ENCODE assay signal across 27 cellular contexts in genomic region chr4:142218726-142219125, GRCh38.
"Had no signal": no experiment of that assay in that cellular context is flagged by ENCODE, and none has a peak within 500 bp of the region (broad histone marks: within the 10 kb centered on the region; RNA-seq: fewer than 3 reads in every experiment).

No MANE protein-coding gene starts in this region.

- H3K4me1 ChIP-seq: stomach, suprapubic skin, testis, thyroid gland, tibial artery, tibial nerve, upper lobe of left lung, upper lobe of right lung, uterus, vagina had no signal

- FAIRE-seq: urothelium cell line had no signal

- H3K9me3 ChIP-seq: stomach, suprapubic skin, testis, thoracic aorta, thyroid gland, tibial artery, tibial nerve, transverse colon, upper lobe of left lung, upper lobe of right lung, uterus, vagina had no signal

- H3K27ac ChIP-seq: stomach, suprapubic skin, testis, thoracic aorta, thyroid gland, tibial artery, tibial nerve, transverse colon, upper lobe of left lung, upper lobe of right lung, uterus, vagina had no signal

- H3K4me3 ChIP-seq: stomach, suprapubic skin, testis, thoracic aorta, thyroid gland, tibial artery, tibial nerve, transverse colon, upper lobe of left lung, upper lobe of right lung, uterus, vagina had no signal

- H3K27me3 ChIP-seq: stomach, suprapubic skin, testis, thyroid gland, tibial artery, tibial nerve, transverse colon, upper lobe of left lung, upper lobe of right lung, uterus, vagina had no signal

- DNase-seq: stimulated activated CD4-positive, alpha-beta T cell treated with anti-CD3 and anti-CD28 coated beads, Interleukin-2, amount 100 ng/mL, for 48 hours; stimulated activated CD4-positive, alpha-beta T cell treated with anti-CD3 and anti-CD28 coated beads, Interleukin-4, amount 100 ng/mL, for 1 hour; stimulated activated CD4-positive, alpha-beta T cell treated with anti-CD3 and anti-CD28 coated beads, Interleukin-4, amount 100 ng/mL, for 24 hours; stimulated activated CD4-positive, alpha-beta T cell treated with anti-CD3 and anti-CD28 coated beads, Interleukin-4, amount 100 ng/mL, for 4 hours; stimulated activated CD8-positive, alpha-beta memory T cell treated with anti-CD3 and anti-CD28 coated beads, Interleukin-4, amount 100 ng/mL, for 48 hours; stimulated activated naive B cell treated with anti-CD40 and anti-IgM and Interleukin-4, amounts not matched to agents 10 μg/mL and 1 μg/mL and 100 μg/mL, for 72 hours; stimulated activated naive CD4-positive, alpha-beta T cell; stimulated activated naive CD4-positive, alpha-beta T cell treated with Interleukin-2 at 50 U/mL for 16 hours; stimulated activated naive CD8-positive, alpha-beta T cell treated with anti-CD3 and anti-CD28 coated beads, Interleukin-15, amount 100 ng/mL, for 72 hours; stimulated activated naive CD8-positive, alpha-beta T cell treated with anti-CD3 and anti-CD28 coated beads, Interleukin-15, Interleukin-2, amounts not matched to agents 100 U/mL and 50 U/mL, for 24 hours; stomach; substantia nigra; testis; thyroid gland; tibial artery; transverse colon; trophoblast cell; upper lobe of left lung; upper lobe of right lung; uterus had no signal

- H3K36me3 ChIP-seq: stomach, suprapubic skin, thoracic aorta, thyroid gland, tibial artery, tibial nerve, transverse colon, upper lobe of left lung, upper lobe of right lung, uterus, vagina had no signal

- ATAC-seq: stimulated activated effector memory CD8-positive, alpha-beta T cell treated with anti-CD3 and anti-CD28 coated beads, Interleukin-12 subunit alpha, Interleukin-12 subunit beta, amount 100 ng/mL, for 72 hours; stimulated activated memory B cell treated with anti-CD40 and anti-IgM and Interleukin-4, amounts not matched to agents 10 μg/mL and 1 μg/mL and 100 μg/mL, for 72 hours; stimulated activated naive B cell treated with anti-CD40 and anti-IgM and Interleukin-4, amounts not matched to agents 10 μg/mL and 1 μg/mL and 100 μg/mL, for 72 hours; stimulated activated naive CD8-positive, alpha-beta T cell treated with anti-CD3 and anti-CD28 coated beads, Interleukin-15, amount 100 ng/mL, for 72 hours; stimulated activated naive CD8-positive, alpha-beta T cell treated with anti-CD3 and anti-CD28 coated beads, Interleukin-15, Interleukin-2, amounts not matched to agents 100 U/mL and 50 U/mL, for 24 hours; upper lobe of right lung had no signal
